In the genomic region with DNA sequence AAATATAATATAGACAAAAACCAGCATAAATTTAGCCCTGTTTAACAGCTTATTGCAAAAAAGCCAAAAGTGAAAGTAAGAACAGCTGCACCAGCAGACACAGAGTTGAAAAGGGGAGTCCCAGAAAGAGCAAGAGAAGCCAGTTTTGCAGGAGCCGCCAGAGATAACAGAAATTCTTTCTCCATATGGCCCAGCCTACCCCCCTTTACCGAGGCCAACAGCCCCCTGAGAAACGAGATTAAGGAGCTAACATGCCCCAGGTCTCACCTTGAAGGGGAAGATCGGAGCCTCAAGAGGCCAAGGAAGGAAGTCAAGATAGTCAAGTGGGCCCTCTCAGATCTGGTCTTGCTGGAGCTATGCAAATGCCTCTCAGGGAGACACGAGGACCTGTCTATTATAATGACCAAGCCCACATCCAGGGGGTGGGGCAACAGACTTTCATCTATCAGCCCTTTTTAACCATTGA, we compare ENCODE assay signal across 8 cellular contexts. TPM values are rescaled to one million over a fixed set of nuclear protein-coding genes. Genes with fewer than 3 reads are reported as not detected.
DNase-seq lines count a peak whose midpoint lies in the region; ATAC-seq and TF ChIP-seq lines count a peak whose summit lies in the region.

No MANE protein-coding gene starts in this region.

- H3K4me1 ChIP-seq in ACC112 (ENCODE audit: control insufficient read depth, insufficient read depth, low read length, unreplicated experiment) = peaks cover 34% of the 10 kb centered on the region
- H3K4me1 ChIP-seq in adrenal gland (replicated peaks in 1 of 2) = peaks cover 15 to 36% of the 10 kb centered on the region in 2 donors

- ATAC-seq in GM19043 (IDR thresholded peaks at IDR 0.05; ENCODE audit: low read depth, unreplicated experiment) (peak; percentile 51), HG03175 (IDR thresholded peaks at IDR 0.05; ENCODE audit: unreplicated experiment) (peak; percentile 62), esophagus mucosa (no peak)

- H3K9me3 ChIP-seq in adrenal gland (replicated peaks in 1 of 3) = peaks cover 0 to 7% (median 0%) of the 10 kb centered on the region in 3 donors

- intact Hi-C loops in adrenal gland (cut with DNase I) = no loop called here

- peaks cover 68% of the 10 kb centered on the region for H3K4me1 Mint-ChIP-seq in nephron

- no peaks in the 10 kb centered on the region for H3K27me3 Mint-ChIP-seq in nephron (ENCODE audit: low read depth)

- H3K4me3 ChIP-seq in ACC112 (ENCODE audit: low read depth, low read length) (peak overlapping the region; percentile 86), adrenal gland (peak overlapping the region in 1 of 4 donors; percentile 30)

- peaks cover 4% of the 10 kb centered on the region for H3K9me3 Mint-ChIP-seq in nephron

- H3K27ac ChIP-seq in ACC112 (ENCODE audit: low read depth, low read length) = peak overlapping the region; percentile 31; the same call in 1 of the 2 replicates
- H3K27ac ChIP-seq in adrenal gland = peak overlapping the region in 3 of 5 donors; percentile 3 to 38 (median 27)

- H3K79me2 ChIP-seq in ACC112 (ENCODE audit: control insufficient read depth, insufficient read depth, low read length, unreplicated experiment) = peaks cover 46% of the 10 kb centered on the region

- no peak for TF ChIP-seq POLR2A in adrenal gland (IDR thresholded peaks at IDR 0.05)

- WGBS in adrenal gland, 4 donors = 6 to 24% (median 18%) methylated on average over 3 to 5 of the region's 5 CpGs

- peak overlapping the region; percentile 14 to 73 (median 68) for H3K4me3 Mint-ChIP-seq in nephron

- DNase-seq in adrenal gland (peak in 1 of 7 donors; percentile 32), NCI-H2196 (lab: John Stamatoyannopoulos, UW; ENCODE audit: unreplicated experiment) (no peak)
- no peak for DNase-seq in activated CD4-positive, CD25-positive, alpha-beta regulatory T cell treated with anti-CD3 and anti-CD28 coated beads, Interleukin-2, amount 50 U/mL, for 72 hours

- H3K36me3 ChIP-seq in ACC112 (ENCODE audit: insufficient read depth, low read length) (no peaks in the 10 kb centered on the region), adrenal gland (replicated peaks in 1 of 2) (no peaks in the 10 kb centered on the region)

- H3K27me3 ChIP-seq in ACC112 (ENCODE audit: insufficient read depth, low read length) (no peaks in the 10 kb centered on the region), adrenal gland (no peaks in the 10 kb centered on the region)

- peak overlapping the region; percentile 59 to 88 (median 86) for H3K27ac Mint-ChIP-seq in nephron

- no peak for TF ChIP-seq CTCF in adrenal gland (IDR thresholded peaks at IDR 0.05)
- no peak for TF ChIP-seq CTCF in nephron (IDR thresholded peaks at IDR 0.05; ENCODE audit: unreplicated experiment in 3 of 3)

- peak overlapping the region; percentile 89 for H2AFZ ChIP-seq in ACC112 (ENCODE audit: low read length, unreplicated experiment)

- H3K36me3 Mint-ChIP-seq in nephron (ENCODE audit: low read depth) = no peaks in the 10 kb centered on the region

RNA-seq across cellular contexts. Expression of gene ACOX3, which starts 4.8 kb away (rescaled TPM):
- 10 to 100 TPM; 24.3 to 44.2 (median 26.3) TPM for total RNA-seq in adrenal gland
- 10 to 100 TPM; 10.4 to 29.4 (median 27.3) TPM for polyA plus RNA-seq in adrenal gland
- total RNA-seq in esophagus mucosa = 48.0 TPM

RNA-seq across cellular contexts. Expression of gene TRMT44, which starts 4.9 kb away (rescaled TPM):
- total RNA-seq in adrenal gland = 10 to 100 TPM; 10.5 to 26.2 (median 14.9) TPM
- 10 to 100 TPM in 1 of 3 donors, 1 to 10 TPM in 2; 6.0 to 12.9 (median 9.9) TPM for polyA plus RNA-seq in adrenal gland
- total RNA-seq in esophagus mucosa = 15.7 TPM
